Comparison of ENCODE assay signal across 23 cellular contexts in genomic region chr7:145729701-145730100, GRCh38.
"Had no signal": no experiment of that assay in that cellular context is flagged by ENCODE, and none has a peak within 500 bp of the region (broad histone marks: within the 10 kb centered on the region; RNA-seq: fewer than 3 reads in every experiment).

No MANE protein-coding gene starts in this region.

- H2AFZ ChIP-seq: hepatocyte, parathyroid adenoma had no signal

- H3K9me3 Mint-ChIP-seq: nephron progenitor cell had no signal

- H3K4me1 Mint-ChIP-seq: naive B cell, nephron progenitor cell had no signal

- H3K4me1 ChIP-seq: colonic mucosa, esophagus squamous epithelium, parathyroid adenoma, psoas muscle, spleen, stomach, upper lobe of left lung, uterus had no signal

- H3K27ac ChIP-seq: colonic mucosa, esophagus squamous epithelium, hepatocyte, parathyroid adenoma, psoas muscle, spleen, stomach, upper lobe of left lung, uterus had no signal

- H3K4me3 ChIP-seq: colonic mucosa, esophagus squamous epithelium, hepatocyte, lung, psoas muscle, spleen, stomach, upper lobe of left lung, uterus had no signal

- DNase-seq: colonic mucosa; dermis blood vessel endothelial cell; esophagus squamous epithelium; foreskin melanocyte; head of caudate nucleus; left colon; left ventricle myocardium superior; mesendoderm; naive B cell; nephron progenitor cell; psoas muscle; retina; spleen; stimulated activated CD4-positive, alpha-beta T cell treated with anti-CD3 and anti-CD28 coated beads, Interleukin-15, amount 100 ng/mL, for 24 hours; stimulated activated CD4-positive, alpha-beta T cell treated with anti-CD3 and anti-CD28 coated beads, Interleukin-1b, Interleukin-23, amount 100 ng/mL, for 48 hours; stimulated activated naive CD4-positive, alpha-beta T cell; stomach; upper lobe of left lung; uterus had no signal

- H3K9me3 ChIP-seq: colonic mucosa, esophagus squamous epithelium, psoas muscle, stomach, upper lobe of left lung, uterus had no signal

- H3K4me2 ChIP-seq: hepatocyte had no signal

- ATAC-seq: left colon, left ventricle myocardium superior, psoas muscle, sciatic nerve had no signal

- H3K79me2 ChIP-seq: hepatocyte, parathyroid adenoma had no signal

- H3K36me3 Mint-ChIP-seq: naive B cell had no signal

- H3K27ac Mint-ChIP-seq: naive B cell, nephron progenitor cell had no signal

- H3K27me3 ChIP-seq: colonic mucosa, esophagus squamous epithelium, hepatocyte, spleen, stomach, upper lobe of left lung, uterus had no signal

- H3K4me3 Mint-ChIP-seq: naive B cell, nephron progenitor cell had no signal

- H3K36me3 ChIP-seq: colonic mucosa, esophagus squamous epithelium, spleen, stomach, upper lobe of left lung, uterus had no signal

- H3K27me3 Mint-ChIP-seq: naive B cell had no signal
